In genomic region chr2:242085024-242085674, GRCh38 we compare ENCODE assay signal across 8 cellular contexts.
DNase-seq lines count a peak whose midpoint lies in the region; ATAC-seq and TF ChIP-seq lines count a peak whose summit lies in the region.
"Not testable (repeated sequence)": the region's sequence is repeated elsewhere in the genome, so short reads cannot be mapped to it uniquely, and the experiment has no call there.

No MANE protein-coding gene starts in this region.

- peak overlapping the region in 2 of 10 experiments; percentile 40 to 42; a peak in 3 of 20 replicates for H3K4me3 ChIP-seq in BLaER1 treated with 17β-estradiol and CSF1 and Interleukin-3, amounts not matched to agents 10 nM and 100 nM
- H3K4me3 ChIP-seq in naive thymus-derived CD4-positive, alpha-beta T cell (ENCODE audit: low read length), result not testable (repeated sequence)

- H3K27me3 ChIP-seq in BLaER1 treated with 17β-estradiol and CSF1 and Interleukin-3, amounts not matched to agents 10 nM and 100 nM, result peaks cover 0 to 16% (median 13%) of the 10 kb centered on the region in 11 experiments; a peak in 11 of 22 replicates
- H3K27me3 ChIP-seq in naive thymus-derived CD4-positive, alpha-beta T cell (ENCODE audit: control insufficient read depth in 2 of 2, insufficient read depth in 2 of 2, low read length in 2 of 2), result not testable (repeated sequence)

- peak overlapping the region; percentile 69 for H3K4me3 Mint-ChIP-seq in activated B cell treated with CpG ODN at 0.5 μM for 24 hours
- H3K4me3 Mint-ChIP-seq in naive thymus-derived CD4-positive, alpha-beta T cell, result peak overlapping the region in 2 of 10 donors; percentile 13 to 66

- not testable (repeated sequence) for H3K36me3 Mint-ChIP-seq in activated B cell treated with CpG ODN at 0.5 μM for 24 hours (ENCODE audit: low read depth); naive thymus-derived CD4-positive, alpha-beta T cell

- POLR2A ChIA-PET in activated B cell treated with CpG ODN at 0.5 μM for 24 hours (lab: Charles Lee); naive thymus-derived CD4-positive, alpha-beta T cell (lab: Charles Lee): not testable (repeated sequence)

- CTCF ChIA-PET in activated B cell treated with CpG ODN at 0.5 μM for 24 hours (lab: Charles Lee), result interaction anchor here (1.0 kb wide), 1 partner anchor 134 kb away, joined by 3 read pairs; no protein-coding TSS in a partner anchor
- CTCF ChIA-PET in naive thymus-derived CD4-positive, alpha-beta T cell (lab: Charles Lee), result not testable (repeated sequence)

- peak; percentile 41 for ATAC-seq in GM18870 (IDR thresholded peaks at IDR 0.05; ENCODE audit: unreplicated experiment)
- peak; percentile 14 for ATAC-seq in GM21723 (IDR thresholded peaks at IDR 0.05; ENCODE audit: unreplicated experiment)
- peak; percentile 33 for ATAC-seq in HG02885 (IDR thresholded peaks at IDR 0.05; ENCODE audit: poor library complexity, unreplicated experiment)
- ATAC-seq in HG03565 (IDR thresholded peaks at IDR 0.05; ENCODE audit: unreplicated experiment), result peak; percentile 31
- peak; percentile 38 for ATAC-seq in activated B cell treated with CpG ODN at 0.5 μM for 24 hours (ENCODE audit: low read depth)
- peak; percentile 42 for ATAC-seq in Right ventricle myocardium superior (ENCODE audit: poor library complexity)
- ATAC-seq in naive thymus-derived CD4-positive, alpha-beta T cell, result peak; percentile 26

- H3K9ac ChIP-seq in BLaER1 treated with 17β-estradiol and CSF1 and Interleukin-3, amounts not matched to agents 10 nM and 100 nM, result peak overlapping the region in 4 of 11 experiments; percentile 66 to 75 (median 72); a peak in 8 of 22 replicates

- H3K4me1 ChIP-seq in BLaER1 treated with 17β-estradiol and CSF1 and Interleukin-3, amounts not matched to agents 10 nM and 100 nM, result peaks cover 20 to 30% (median 26%) of the 10 kb centered on the region in 10 experiments
- peaks cover 4 to 11% of the 10 kb centered on the region in 2 donors for H3K4me1 ChIP-seq in naive thymus-derived CD4-positive, alpha-beta T cell (ENCODE audit: control insufficient read depth in 2 of 2, insufficient read depth in 2 of 2, low read length in 2 of 2)

- H3K27ac ChIP-seq in BLaER1 treated with 17β-estradiol and CSF1 and Interleukin-3, amounts not matched to agents 10 nM and 100 nM, result peak overlapping the region in 9 of 11 experiments; percentile 70 to 88 (median 79); a peak in 16 of 22 replicates
- H3K27ac ChIP-seq in naive thymus-derived CD4-positive, alpha-beta T cell (ENCODE audit: low read depth, low read length), result not testable (repeated sequence)

- not testable (repeated sequence) for H3K9me3 Mint-ChIP-seq in activated B cell treated with CpG ODN at 0.5 μM for 24 hours; naive thymus-derived CD4-positive, alpha-beta T cell

- TF ChIP-seq CTCF in activated B cell treated with CpG ODN at 0.5 μM for 24 hours (IDR thresholded peaks at IDR 0.05), result not testable (repeated sequence)

- not testable (repeated sequence) for H3K36me3 ChIP-seq in BLaER1 treated with 17β-estradiol and CSF1 and Interleukin-3, amounts not matched to agents 10 nM and 100 nM; naive thymus-derived CD4-positive, alpha-beta T cell (ENCODE audit: control insufficient read depth in 2 of 3, insufficient read depth in 3 of 3, low read length in 3 of 3)

- H3K27ac Mint-ChIP-seq in activated B cell treated with CpG ODN at 0.5 μM for 24 hours, result peak overlapping the region; percentile 75
- H3K27ac Mint-ChIP-seq in naive thymus-derived CD4-positive, alpha-beta T cell, result not testable (repeated sequence)

- H3K4me1 Mint-ChIP-seq in activated B cell treated with CpG ODN at 0.5 μM for 24 hours, result peaks cover 38% of the 10 kb centered on the region
- H3K4me1 Mint-ChIP-seq in naive thymus-derived CD4-positive, alpha-beta T cell, result peaks cover 15 to 31% (median 25%) of the 10 kb centered on the region in 7 donors

- not testable (repeated sequence) for DNase-seq in activated B cell treated with CpG ODN at 0.5 μM for 24 hours; Right ventricle myocardium superior; naive thymus-derived CD4-positive, alpha-beta T cell

- not testable (repeated sequence) for H3K27me3 Mint-ChIP-seq in activated B cell treated with CpG ODN at 0.5 μM for 24 hours
- peaks cover 0 to 20% (median 10%) of the 10 kb centered on the region in 5 donors for H3K27me3 Mint-ChIP-seq in naive thymus-derived CD4-positive, alpha-beta T cell

- peak overlapping the region; percentile 63 to 91 (median 78) for H3K4me2 ChIP-seq in BLaER1 treated with 17β-estradiol and CSF1 and Interleukin-3, amounts not matched to agents 10 nM and 100 nM

- not testable (repeated sequence) for H4K20me1 ChIP-seq in BLaER1 treated with 17β-estradiol and CSF1 and Interleukin-3, amounts not matched to agents 10 nM and 100 nM

- H3K9me3 ChIP-seq in BLaER1 treated with 17β-estradiol and CSF1 and Interleukin-3, amounts not matched to agents 10 nM and 100 nM (replicated peaks in 1 of 11); naive thymus-derived CD4-positive, alpha-beta T cell (ENCODE audit: control insufficient read depth in 2 of 3, low read length in 3 of 3): not testable (repeated sequence)

- intact Hi-C loops in activated B cell treated with CpG ODN at 0.5 μM for 24 hours (cut with micrococcal nuclease), result loop anchor here (5.0 kb wide), 3 partner anchors 118 to 203 kb away; no protein-coding TSS in a partner anchor
- intact Hi-C loops in Right ventricle myocardium superior (cut with DNase I), result not testable (repeated sequence)
- intact Hi-C loops in naive thymus-derived CD4-positive, alpha-beta T cell (cut with micrococcal nuclease), result loop anchor here in 1 of 2 donors (5.0 kb wide), 1 partner anchor 118 kb away; no protein-coding TSS in a partner anchor
